In the genomic region with DNA sequence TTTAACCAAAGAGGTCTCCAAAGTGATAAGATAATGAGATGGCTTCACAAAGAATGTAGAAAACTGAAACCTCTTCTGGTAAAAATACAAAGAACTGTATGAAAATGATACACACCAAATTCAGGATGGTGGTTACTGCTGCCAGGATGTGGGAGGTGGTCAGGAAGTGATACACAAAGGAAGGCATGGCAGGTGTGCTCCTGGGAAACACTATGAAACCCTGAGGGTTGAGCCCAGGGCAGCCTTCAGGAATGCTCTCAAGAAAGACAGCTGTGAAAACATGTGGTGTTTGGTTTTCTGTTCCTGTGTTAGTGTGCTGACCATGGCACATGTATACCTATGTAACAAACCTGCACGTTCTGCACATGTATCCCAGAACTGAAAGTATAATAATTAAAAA, we compare ENCODE assay signal across 14 cellular contexts.
DNase-seq lines count a peak whose midpoint lies in the region; ATAC-seq, FAIRE-seq and TF ChIP-seq lines count a peak whose summit lies in the region.
"Had no signal": no experiment of that assay in that cellular context is flagged by ENCODE, and none has a peak within 500 bp of the region (broad histone marks: within the 10 kb centered on the region; RNA-seq: fewer than 3 reads in every experiment).

No MANE protein-coding gene starts in this region.

- H3K4me3 Mint-ChIP-seq in activated naive CD8-positive, alpha-beta T cell treated with anti-CD3 and anti-CD28 coated beads, Interleukin-2, amount 50 U/mL, for 24 hours, result no peak overlapping the region
- H3K4me3 Mint-ChIP-seq: activated CD8-positive, alpha-beta T cell treated with anti-CD3 and anti-CD28 coated beads, Interleukin-2, amount 10 ng/mL, durations not matched to agents 7 days and 5 days; stimulated activated effector memory CD8-positive, alpha-beta T cell treated with anti-CD3 and anti-CD28 coated beads, Interleukin-12 subunit alpha, Interleukin-12 subunit beta, amount 100 ng/mL, for 72 hours had no signal

- no peak for FAIRE-seq in bronchial epithelial cell (lab: Jason Lieb, UNC)

- H3K27me3 ChIP-seq in bronchial epithelial cell (ENCODE audit: control insufficient read depth, insufficient read depth, low read length), result no peaks in the 10 kb centered on the region
- H3K27me3 ChIP-seq: vagina had no signal

- DNase-seq in COLO668 (lab: John Stamatoyannopoulos, UW; ENCODE audit: unreplicated experiment) (peak; percentile 85), NCI-H2196 (lab: John Stamatoyannopoulos, UW; ENCODE audit: unreplicated experiment) (peak; percentile 57), bronchial epithelial cell (ENCODE audit: low read depth) (peak; percentile 74), AML-193 (lab: John Stamatoyannopoulos, UW) (no peak), SIG-M5 treated with dmso at 0.1 percent for 504 hours (lab: John Stamatoyannopoulos, UW; ENCODE audit: unreplicated experiment) (no peak), NOMO-1 treated with DMSO at 0.1 percent for 48 hours (lab: John Stamatoyannopoulos, UW; ENCODE audit: unreplicated experiment) (no peak)
- DNase-seq in activated naive CD8-positive, alpha-beta T cell treated with anti-CD3 and anti-CD28 coated beads, Interleukin-2, amount 50 U/mL, for 24 hours, result no peak
- DNase-seq: activated CD8-positive, alpha-beta T cell treated with anti-CD3 and anti-CD28 coated beads, Interleukin-2, amount 10 ng/mL, durations not matched to agents 7 days and 5 days; activated gamma-delta T cell treated with Interleukin-2 at 50 U/mL for 16 hours had no signal

- H3K36me3 ChIP-seq in bronchial epithelial cell (ENCODE audit: control insufficient read depth, insufficient read depth, low read length), result no peaks in the 10 kb centered on the region
- H3K36me3 ChIP-seq: vagina had no signal

- TF ChIP-seq CTCF in bronchial epithelial cell (IDR thresholded peaks at IDR 0.05; ENCODE audit: insufficient read depth, low read length, severe bottlenecking), result no peak

- ATAC-seq in GM21717 (IDR thresholded peaks at IDR 0.05; ENCODE audit: unreplicated experiment), result peak; percentile 50
- no peak for ATAC-seq in activated naive CD8-positive, alpha-beta T cell treated with anti-CD3 and anti-CD28 coated beads, Interleukin-2, amount 50 U/mL, for 24 hours
- ATAC-seq: activated CD8-positive, alpha-beta T cell treated with anti-CD3 and anti-CD28 coated beads, Interleukin-2, amount 10 ng/mL, durations not matched to agents 7 days and 5 days; esophagus mucosa; Panc1; stimulated activated effector memory CD8-positive, alpha-beta T cell treated with anti-CD3 and anti-CD28 coated beads, Interleukin-12 subunit alpha, Interleukin-12 subunit beta, amount 100 ng/mL, for 72 hours had no signal

- no peak overlapping the region for H3K4me3 ChIP-seq in bronchial epithelial cell (ENCODE audit: low read depth, low read length)
- H3K4me3 ChIP-seq: vagina had no signal

- H3K36me3 Mint-ChIP-seq in activated naive CD8-positive, alpha-beta T cell treated with anti-CD3 and anti-CD28 coated beads, Interleukin-2, amount 50 U/mL, for 24 hours (ENCODE audit: low read depth), result no peaks in the 10 kb centered on the region
- H3K36me3 Mint-ChIP-seq: stimulated activated effector memory CD8-positive, alpha-beta T cell treated with anti-CD3 and anti-CD28 coated beads, Interleukin-12 subunit alpha, Interleukin-12 subunit beta, amount 100 ng/mL, for 72 hours had no signal

- no peak overlapping the region for H3K27ac Mint-ChIP-seq in activated naive CD8-positive, alpha-beta T cell treated with anti-CD3 and anti-CD28 coated beads, Interleukin-2, amount 50 U/mL, for 24 hours
- H3K27ac Mint-ChIP-seq: activated CD8-positive, alpha-beta T cell treated with anti-CD3 and anti-CD28 coated beads, Interleukin-2, amount 10 ng/mL, durations not matched to agents 7 days and 5 days; stimulated activated effector memory CD8-positive, alpha-beta T cell treated with anti-CD3 and anti-CD28 coated beads, Interleukin-12 subunit alpha, Interleukin-12 subunit beta, amount 100 ng/mL, for 72 hours had no signal

- no peaks in the 10 kb centered on the region for H3K9me3 Mint-ChIP-seq in activated naive CD8-positive, alpha-beta T cell treated with anti-CD3 and anti-CD28 coated beads, Interleukin-2, amount 50 U/mL, for 24 hours
- H3K9me3 Mint-ChIP-seq: stimulated activated effector memory CD8-positive, alpha-beta T cell treated with anti-CD3 and anti-CD28 coated beads, Interleukin-12 subunit alpha, Interleukin-12 subunit beta, amount 100 ng/mL, for 72 hours had no signal

- peaks cover 1% of the 10 kb centered on the region for H3K4me1 Mint-ChIP-seq in activated naive CD8-positive, alpha-beta T cell treated with anti-CD3 and anti-CD28 coated beads, Interleukin-2, amount 50 U/mL, for 24 hours
- H3K4me1 Mint-ChIP-seq: stimulated activated effector memory CD8-positive, alpha-beta T cell treated with anti-CD3 and anti-CD28 coated beads, Interleukin-12 subunit alpha, Interleukin-12 subunit beta, amount 100 ng/mL, for 72 hours had no signal

- peaks cover 2% of the 10 kb centered on the region for H3K27me3 Mint-ChIP-seq in activated naive CD8-positive, alpha-beta T cell treated with anti-CD3 and anti-CD28 coated beads, Interleukin-2, amount 50 U/mL, for 24 hours

Comparison
In these comparisons a context has a peak if more than half of its experiments do, and no peak if none do; other contexts are left out.
1. DNase-seq: peak in COLO668 (single experiment), NCI-H2196 (single experiment) and bronchial epithelial cell (single experiment); none in activated naive CD8-positive, alpha-beta T cell treated with anti-CD3 and anti-CD28 coated beads, Interleukin-2, amount 50 U/mL, for 24 hours (single experiment), AML-193 (0 of 2), SIG-M5 treated with dmso at 0.1 percent for 504 hours (single experiment) and NOMO-1 treated with DMSO at 0.1 percent for 48 hours (single experiment).